In genomic region chr9:75699017-75699416, GRCh38 we compare ENCODE assay signal across 18 cellular contexts.
"Had no signal": no experiment of that assay in that cellular context is flagged by ENCODE, and none has a peak within 500 bp of the region (broad histone marks: within the 10 kb centered on the region; RNA-seq: fewer than 3 reads in every experiment).

No MANE protein-coding gene starts in this region.

- H3K79me2 ChIP-seq: hepatocyte had no signal

- H3K4me2 ChIP-seq: hepatocyte had no signal

- ATAC-seq: natural killer cell; right lobe of liver; stimulated activated naive B cell treated with anti-CD40 and anti-IgM and Interleukin-4, amounts not matched to agents 10 μg/mL and 1 μg/mL and 100 μg/mL, for 72 hours; upper lobe of right lung had no signal

- DNase-seq: dorsolateral prefrontal cortex; effector CD4-positive, alpha-beta T cell; kidney; natural killer cell; occipital lobe; ovary; retina; right lobe of liver; small intestine; stimulated activated CD4-positive, alpha-beta T cell treated with anti-CD3 and anti-CD28 coated beads, Interleukin-15, amount 100 ng/mL, for 24 hours; stimulated activated CD4-positive, alpha-beta T cell treated with anti-CD3 and anti-CD28 coated beads, Interleukin-2, amount 100 ng/mL, for 48 hours; stimulated activated naive B cell treated with anti-CD40 and anti-IgM and Interleukin-4, amounts not matched to agents 10 μg/mL and 1 μg/mL and 100 μg/mL, for 72 hours; transverse colon; upper lobe of right lung; uterus had no signal

- H3K9me3 ChIP-seq: ovary, right lobe of liver, suprapubic skin, transverse colon, upper lobe of right lung, uterus had no signal

- H2AFZ ChIP-seq: hepatocyte had no signal

- H3K36me3 ChIP-seq: ovary, right lobe of liver, suprapubic skin, transverse colon, upper lobe of right lung, uterus had no signal

- H3K4me1 ChIP-seq: right lobe of liver, suprapubic skin, transverse colon, upper lobe of right lung, uterus had no signal

- H3K27me3 ChIP-seq: dorsolateral prefrontal cortex, hepatocyte, ovary, right lobe of liver, suprapubic skin, transverse colon, upper lobe of right lung, uterus had no signal

- H3K4me3 ChIP-seq: dorsolateral prefrontal cortex, hepatocyte, lung, ovary, right lobe of liver, suprapubic skin, transverse colon, upper lobe of right lung, uterus had no signal

- H3K27ac ChIP-seq: dorsolateral prefrontal cortex, hepatocyte, ovary, right lobe of liver, suprapubic skin, transverse colon, upper lobe of right lung, uterus had no signal
